ENCODE assay signal across 8 cellular contexts in genomic region chr13:36858285-36858684, GRCh38. TPM values are rescaled to one million over a fixed set of nuclear protein-coding genes. Genes with fewer than 3 reads are reported as not detected.
A peak's percentile ranks its signal among the peaks of the same experiment; 100 is the strongest.
DNase-seq lines count a peak whose midpoint lies in the region; ATAC-seq, FAIRE-seq and TF ChIP-seq lines count a peak whose summit lies in the region.

No MANE protein-coding gene starts in this region.

- ATAC-seq in A549, result peak; percentile 89 to 91
- ATAC-seq in HG02885 (IDR thresholded peaks at IDR 0.05; ENCODE audit: poor library complexity, unreplicated experiment), result peak; percentile 85
- ATAC-seq in body of pancreas, result peak; percentile 60
- peak; percentile 94 for ATAC-seq in left lobe of liver

- no peak overlapping the region for H3K4me3 Mint-ChIP-seq in immature natural killer cell

- intact Hi-C loops in body of pancreas (cut with DNase I), result no loop called here

- H3K4me1 ChIP-seq in A549 (no peaks in the 10 kb centered on the region), body of pancreas (no peaks in the 10 kb centered on the region)

- no peak for TF ChIP-seq EP300 in A549 (IDR thresholded peaks at IDR 0.05)

- CTCF ChIA-PET in A549 (lab: Yijun Ruan, JAX), result interaction anchor here (0.6 to 7.3 kb wide), 17 partner anchors 9 to 681 kb away, joined by 3 to 62 read pairs (median 4); no protein-coding TSS in a partner anchor

- FAIRE-seq in A549 (lab: Jason Lieb, UNC), result no peak

- DNase-seq in A549 (ENCODE audit: low read depth in 1 of 2, low spot score in 1 of 2), result peak; percentile 7 to 53
- DNase-seq in GM10266 (ENCODE audit: extremely low spot score), result peak; percentile 28
- peak; percentile 21 for DNase-seq in NCI-H345 treated with DMSO at 0.1 percent for 48 hours (lab: John Stamatoyannopoulos, UW; ENCODE audit: unreplicated experiment)
- DNase-seq in body of pancreas, result peak in 1 of 4 donors; percentile 7
- DNase-seq in left lobe of liver (ENCODE audit: low spot score), result no peak
- no peak for DNase-seq in activated CD8-positive, alpha-beta memory T cell treated with anti-CD3 and anti-CD28 coated beads, Interleukin-2, amount 50 U/mL, for 48 hours
- no peak for DNase-seq in immature natural killer cell

- H3K36me3 Mint-ChIP-seq in immature natural killer cell, result no peaks in the 10 kb centered on the region

- H3K9me3 ChIP-seq in A549, result no peaks in the 10 kb centered on the region
- H3K9me3 ChIP-seq in body of pancreas, result no peaks in the 10 kb centered on the region

- no peak for TF ChIP-seq POLR2A in A549 (IDR thresholded peaks at IDR 0.05; ENCODE audit: low read length)
- no peak for TF ChIP-seq POLR2A in body of pancreas (IDR thresholded peaks at IDR 0.05)

- H3K27me3 Mint-ChIP-seq in immature natural killer cell (ENCODE audit: low read depth in 3 of 3), result peaks cover 3 to 13% (median 7%) of the 10 kb centered on the region in 3 donors

- peak; percentile 34 to 35; a peak in 4 of 5 replicates for TF ChIP-seq RAD21 in A549 (conservative IDR thresholded peaks at IDR 0.05 in 1 of 2, IDR thresholded peaks at IDR 0.05 in 1 of 2)

- peaks cover 0 to 2% (median 0%) of the 10 kb centered on the region in 6 donors for H3K9me3 Mint-ChIP-seq in immature natural killer cell

- H3K4me3 ChIP-seq in A549 (no peak overlapping the region), body of pancreas (no peak overlapping the region)

- H3K27me3 ChIP-seq in body of pancreas, result peaks cover 0 to 3% of the 10 kb centered on the region in 2 donors

- 0% methylated on average over 3 of the region's 3 CpGs for WGBS in A549 (ENCODE audit: missing lambda C conversion rate)
- WGBS in body of pancreas, 2 donors, result 24 to 30% methylated on average over 3 of the region's 3 CpGs

- TF ChIP-seq CTCF in A549 (IDR thresholded peaks at IDR 0.05), result peak; percentile 48
- TF ChIP-seq CTCF in GM10266 (IDR thresholded peaks at IDR 0.05; ENCODE audit: control insufficient read depth, insufficient read depth, low read depth, missing control alignments), result peak; percentile 45
- peak in 5 of 7 experiments; percentile 29 to 48 (median 41) for TF ChIP-seq CTCF in body of pancreas (IDR thresholded peaks at IDR 0.05)

- H3K4me1 Mint-ChIP-seq in immature natural killer cell, result no peaks in the 10 kb centered on the region

- H3K4me2 ChIP-seq in A549, result no peak overlapping the region

- H3K36me3 ChIP-seq in body of pancreas (replicated peaks in 1 of 2; ENCODE audit: insufficient read depth in 1 of 2, low read depth in 2 of 2), result no peaks in the 10 kb centered on the region

- POLR2A ChIA-PET in A549 (lab: Yijun Ruan, JAX), result interaction anchor here (0.7 kb wide), 1 partner anchor 141 kb away, joined by 5 read pairs; no protein-coding TSS in a partner anchor

- H3K27ac Mint-ChIP-seq in immature natural killer cell, result no peak overlapping the region

- no peak overlapping the region for H3K27ac ChIP-seq in A549
- H3K27ac ChIP-seq in body of pancreas, result no peak overlapping the region

TF ChIP-seq in A549, 52 proteins besides CTCF, POLR2A, EP300 and RAD21:
- TF ChIP-seq ZSCAN20 (CRISPR knock-in tag; IDR thresholded peaks at IDR 0.05), result no peak
- no peak for TF ChIP-seq NFE2L2 (conservative IDR thresholded peaks at IDR 0.05; ENCODE audit: low read length)
- TF ChIP-seq ZNF302 (CRISPR knock-in tag; IDR thresholded peaks at IDR 0.05), result no peak
- no peak for TF ChIP-seq CBX8 (IDR thresholded peaks at IDR 0.05)
- peak; percentile 49 for TF ChIP-seq SMC3 (IDR thresholded peaks at IDR 0.05)
- TF ChIP-seq PBX3 (IDR thresholded peaks at IDR 0.05), result no peak

RNA-seq across cellular contexts. Expression of gene RFXAP, which starts 39.3 kb away (rescaled TPM):
- polyA plus RNA-seq in A549 (2011; rRNA removed) (2.0 and 2.5 TPM in 2 replicates), A549 (2017; fragmentation: RNase III; extraction: RNeasy Plus Mini Kit Qiagen cat#74134 plus additional on column Dnase treatment) (2.4 to 2.8 TPM (median 2.5 TPM) in 3 replicates), immature natural killer cell (1 to 10 TPM; 2.6 to 4.8 (median 4.3) TPM)
- 1.9 and 2.0 TPM in 2 replicates for polyA plus RNA-seq in A549 (2012; cell fraction: cytosol; rRNA removed)
- 1.6 TPM in 2 replicates for polyA plus RNA-seq in A549 (2012; cell fraction: nucleus; rRNA removed)
- 0.44 and 0.62 TPM in 2 replicates for polyA minus RNA-seq in A549 (2011; rRNA and poly(A)+ RNA removed)
- total RNA-seq in body of pancreas (1 to 10 TPM in 1 of 2 donors, under 1 TPM in 1; 0.33 to 7.0 TPM), left lobe of liver (0.75 TPM)

Comparison
In these comparisons a context has a peak if more than half of its experiments do, and no peak if none do; other contexts are left out.
1. DNase-seq: peak in A549 (2 of 2), GM10266 (single experiment) and NCI-H345 treated with DMSO at 0.1 percent for 48 hours (single experiment); none in left lobe of liver (single experiment), activated CD8-positive, alpha-beta memory T cell treated with anti-CD3 and anti-CD28 coated beads, Interleukin-2, amount 50 U/mL, for 48 hours (single experiment) and immature natural killer cell (0 of 3).
2. Peak in every context shown above with its lines, with median percentiles within 50 percentile points of each other: ATAC-seq and CTCF ChIP-seq.